In genomic region chr6:135782517-135782916, GRCh38 we compare ENCODE assay signal across 24 cellular contexts.
"Had no signal": no experiment of that assay in that cellular context is flagged by ENCODE, and none has a peak within 500 bp of the region (broad histone marks: within the 10 kb centered on the region; RNA-seq: fewer than 3 reads in every experiment).

No MANE protein-coding gene starts in this region.

- DNase-seq: activated CD4-positive, alpha-beta T cell treated with anti-CD3 and anti-CD28 coated beads, Interleukin-2, amount 10 ng/mL, durations not matched to agents 7 days and 5 days; activated CD8-positive, alpha-beta T cell treated with anti-CD3 and anti-CD28 coated beads for 36 hours; activated naive CD4-positive, alpha-beta T cell; activated T-cell treated with anti-CD3 and anti-CD28 coated beads, Interleukin-2, amount 50 U/mL, for 4 hours; adrenal gland; caudate nucleus; kidney; left colon; naive B cell; ovary; right lobe of liver; stimulated activated CD4-positive, alpha-beta T cell treated with anti-CD3 and anti-CD28 coated beads, Interleukin-12 subunit alpha, Interleukin-12 subunit beta, amount 100 ng/mL, for 4 hours; stimulated activated CD4-positive, alpha-beta T cell treated with anti-CD3 and anti-CD28 coated beads, Interleukin-4, amount 100 ng/mL, for 1 hour; SW 1271; T1000; trophoblast cell; WERI-Rb-1 had no signal

- H3K4me3 ChIP-seq: adrenal gland, ascending aorta, gastroesophageal sphincter, hepatocyte, ovary, right lobe of liver, skin epidermis, thoracic aorta had no signal

- ATAC-seq: activated CD4-positive, CD25-positive, alpha-beta regulatory T cell treated with anti-CD3 and anti-CD28 coated beads, Interleukin-2, amount 50 U/mL, for 24 hours; activated CD8-positive, alpha-beta T cell treated with anti-CD3 and anti-CD28 coated beads for 36 hours; activated T-cell treated with anti-CD3 and anti-CD28 coated beads, Interleukin-2, amount 50 U/mL, for 4 hours; activated T-helper 17 cell treated with anti-CD3 and anti-CD28 coated beads, Interleukin-2, amount 50 U/mL, for 72 hours; gastroesophageal sphincter; left colon; right lobe of liver had no signal
